ENCODE assay signal across 9 cellular contexts in genomic region chr15:33963831-33964664, GRCh38. TPM values are rescaled to one million over a fixed set of nuclear protein-coding genes. Genes with fewer than 3 reads are reported as not detected.
DNase-seq lines count a peak whose midpoint lies in the region; ATAC-seq and TF ChIP-seq lines count a peak whose summit lies in the region.
"Had no signal": no experiment of that assay in that cellular context is flagged by ENCODE, and none has a peak within 500 bp of the region (broad histone marks: within the 10 kb centered on the region; RNA-seq: fewer than 3 reads in every experiment).

No MANE protein-coding gene starts in this region.

- in situ Hi-C loops in Panc1 (cut with HindIII; ENCODE audit: low pct_unique_long_range_greater_than_20kb, low sequenced_read_pairs), result no loop called here

- H3K9ac ChIP-seq in HCT116 (ENCODE audit: low read length), result no peak overlapping the region
- no peak overlapping the region for H3K9ac ChIP-seq in fibroblast of lung (ENCODE audit: insufficient read depth, low read length)

- H3K36me3 Mint-ChIP-seq in Caco-2 (ENCODE audit: insufficient read depth, unreplicated experiment), result no peaks in the 10 kb centered on the region
- H3K36me3 Mint-ChIP-seq in stimulated activated naive B cell treated with anti-CD40 and anti-IgM and Interleukin-4, amounts not matched to agents 10 μg/mL and 1 μg/mL and 100 μg/mL, for 72 hours, result peaks cover 0 to 5% of the 10 kb centered on the region in 2 donors

- H2AFZ ChIP-seq in HCT116 (ENCODE audit: low read depth, low read length, poor library complexity, severe bottlenecking) (no peak overlapping the region), fibroblast of lung (ENCODE audit: low read length) (no peak overlapping the region)

- DNase-seq in Caco-2, result peak in 1 of 2 experiments; percentile 24
- DNase-seq in HCT116 (ENCODE audit: low read depth, low spot score), result peak; percentile 12
- DNase-seq in Panc1 (ENCODE audit: low read depth, low spot score), result peak; percentile 28
- DNase-seq in fibroblast of lung (ENCODE audit: low read depth in 2 of 2), result peak; percentile 29 to 56
- DNase-seq in stimulated activated naive B cell treated with anti-CD40 and anti-IgM and Interleukin-4, amounts not matched to agents 10 μg/mL and 1 μg/mL and 100 μg/mL, for 72 hours, result no peak
- no peak for DNase-seq in NCI-H1930 (lab: John Stamatoyannopoulos, UW)
- DNase-seq in inferior parietal cortex (ENCODE audit: extremely low spot score), result no peak

- H3K4me2 ChIP-seq in HCT116 (ENCODE audit: low read length) (no peak overlapping the region), fibroblast of lung (ENCODE audit: extremely low read depth, insufficient read depth, low read length) (no peak overlapping the region)

- POLR2A ChIA-PET in Caco-2 (lab: Charles Lee) (no interaction called here), HCT116 (lab: Charles Lee) (no interaction called here), Panc1 (lab: Charles Lee) (no interaction called here)

- H3K36me3 ChIP-seq in Caco-2 (ENCODE audit: control insufficient read depth, insufficient read depth, low read length) (no peaks in the 10 kb centered on the region), HCT116 (ENCODE audit: control insufficient read depth in 1 of 2, insufficient read depth in 2 of 2, low read length in 2 of 2) (no peaks in the 10 kb centered on the region), Panc1 (ENCODE audit: control insufficient read depth, insufficient read depth, low read length) (no peaks in the 10 kb centered on the region), fibroblast of lung (ENCODE audit: control insufficient read depth, insufficient read depth, low read length) (no peaks in the 10 kb centered on the region)

- H3K27me3 Mint-ChIP-seq in Caco-2 (ENCODE audit: insufficient read depth, unreplicated experiment), result no peaks in the 10 kb centered on the region
- no peaks in the 10 kb centered on the region for H3K27me3 Mint-ChIP-seq in stimulated activated naive B cell treated with anti-CD40 and anti-IgM and Interleukin-4, amounts not matched to agents 10 μg/mL and 1 μg/mL and 100 μg/mL, for 72 hours
- H3K27me3 Mint-ChIP-seq: memory B cell had no signal

- H3K9me2 ChIP-seq in HCT116 (ENCODE audit: insufficient read depth), result no peaks in the 10 kb centered on the region

- TF ChIP-seq CTCF in Caco-2 (IDR thresholded peaks at IDR 0.05; ENCODE audit: insufficient read depth in 1 of 2, low read depth in 1 of 2, low read length in 1 of 2, severe bottlenecking in 1 of 2, unreplicated experiment in 1 of 2) (peak; percentile 42 to 63), HCT116 (IDR thresholded peaks at IDR 0.05 in 2 of 3, conservative IDR thresholded peaks at IDR 0.05 in 1 of 3; ENCODE audit: borderline replicate concordance in 1 of 3, insufficient read depth in 1 of 3, low read depth in 2 of 3, low read length in 2 of 3) (peak; percentile 25 to 82 (median 76); a peak in 5 of 6 replicates), Panc1 (IDR thresholded peaks at IDR 0.05) (peak; percentile 75; the same call in 1 of the 2 replicates), fibroblast of lung (conservative IDR thresholded peaks at IDR 0.05 in 1 of 2, IDR thresholded peaks at IDR 0.05 in 1 of 2; ENCODE audit: low read depth in 1 of 2, low read length in 2 of 2) (peak; percentile 73 to 77)

- RAD21 ChIA-PET in HCT116 (lab: Charles Lee; ENCODE audit: low non-redundant PET in 1 of 2, low total read pairs in 2 of 2, uncharacterized antibody in 2 of 2, unreplicated experiment in 2 of 2), result interaction anchor here in 1 of 2 experiments (0.6 kb wide), 1 partner anchor 104 kb away, joined by 3 read pairs; no protein-coding TSS in a partner anchor

- CTCF ChIA-PET in Caco-2 (lab: Charles Lee), result interaction anchor here (0.6 to 1.0 kb wide), 4 partner anchors 205 to 289 kb away, joined by 3 to 7 read pairs (median 4); no protein-coding TSS in a partner anchor
- CTCF ChIA-PET in HCT116 (lab: Charles Lee), result interaction anchor here (0.6 to 1.0 kb wide), 4 partner anchors 13 to 263 kb away, joined by 3 read pairs; no protein-coding TSS in a partner anchor
- CTCF ChIA-PET in Panc1 (lab: Charles Lee), result interaction anchor here (0.7 to 1.0 kb wide), 4 partner anchors 17 to 914 kb away, joined by 3 to 7 read pairs (median 4); no protein-coding TSS in a partner anchor

- no peak for TF ChIP-seq POLR2A in HCT116 (IDR thresholded peaks at IDR 0.05; ENCODE audit: borderline replicate concordance, extremely low read depth, insufficient read depth, insufficient read length)

- H3K27ac Mint-ChIP-seq in Caco-2 (ENCODE audit: unreplicated experiment), result no peak overlapping the region
- H3K27ac Mint-ChIP-seq in stimulated activated naive B cell treated with anti-CD40 and anti-IgM and Interleukin-4, amounts not matched to agents 10 μg/mL and 1 μg/mL and 100 μg/mL, for 72 hours, result no peak overlapping the region
- H3K27ac Mint-ChIP-seq: memory B cell had no signal

- H3K27ac ChIP-seq in HCT116 (ENCODE audit: low read depth, low read length) (no peak overlapping the region), Panc1 (ENCODE audit: low read length) (no peak overlapping the region), fibroblast of lung (ENCODE audit: insufficient read depth, low read length) (no peak overlapping the region)

- no peak overlapping the region for H3K4me3 Mint-ChIP-seq in Caco-2 (ENCODE audit: unreplicated experiment)
- no peak overlapping the region for H3K4me3 Mint-ChIP-seq in stimulated activated naive B cell treated with anti-CD40 and anti-IgM and Interleukin-4, amounts not matched to agents 10 μg/mL and 1 μg/mL and 100 μg/mL, for 72 hours
- H3K4me3 Mint-ChIP-seq: memory B cell had no signal

- H3K4me1 Mint-ChIP-seq in Caco-2 (ENCODE audit: low read depth, unreplicated experiment), result no peaks in the 10 kb centered on the region
- H3K4me1 Mint-ChIP-seq in stimulated activated naive B cell treated with anti-CD40 and anti-IgM and Interleukin-4, amounts not matched to agents 10 μg/mL and 1 μg/mL and 100 μg/mL, for 72 hours, result peaks cover 5 to 9% of the 10 kb centered on the region in 2 donors

- H3K27me3 ChIP-seq in Caco-2 (replicated peaks; ENCODE audit: control insufficient read depth, insufficient read depth, low read length) (no peaks in the 10 kb centered on the region; the same call in 1 of the 2 replicates), HCT116 (ENCODE audit: insufficient read depth, low read length) (no peaks in the 10 kb centered on the region), Panc1 (ENCODE audit: control insufficient read depth, insufficient read depth, low read length) (no peaks in the 10 kb centered on the region), fibroblast of lung (ENCODE audit: control insufficient read depth, insufficient read depth, low read length) (no peaks in the 10 kb centered on the region)

- no peak overlapping the region for H3K4me3 ChIP-seq in Caco-2 (ENCODE audit: low read depth, low read length)
- no peak overlapping the region for H3K4me3 ChIP-seq in HCT116 (replicated peaks in 1 of 2; ENCODE audit: low read depth in 1 of 2, low read length in 2 of 2)
- no peak overlapping the region for H3K4me3 ChIP-seq in Panc1 (ENCODE audit: low read depth in 2 of 2, low read length in 2 of 2)
- H3K4me3 ChIP-seq in fibroblast of lung (replicated peaks in 1 of 4; ENCODE audit: control extremely low read depth in 1 of 4, insufficient read depth in 1 of 4, low read depth in 3 of 4, low read length in 4 of 4), result no peak overlapping the region

- H3K4me1 ChIP-seq in Caco-2 (no peaks in the 10 kb centered on the region), HCT116 (ENCODE audit: control insufficient read depth in 1 of 2, insufficient read depth in 2 of 2, low read length in 2 of 2) (no peaks in the 10 kb centered on the region), Panc1 (ENCODE audit: control insufficient read depth, insufficient read depth, low read length) (no peaks in the 10 kb centered on the region; the same call in 1 of the 2 replicates), fibroblast of lung (ENCODE audit: control insufficient read depth, extremely low read depth, insufficient read depth, low read length) (no peaks in the 10 kb centered on the region)

- peak; percentile 78 for ATAC-seq in HCT116
- ATAC-seq in Panc1, result peak; percentile 82
- peak; percentile 76 to 79 for ATAC-seq in stimulated activated naive B cell treated with anti-CD40 and anti-IgM and Interleukin-4, amounts not matched to agents 10 μg/mL and 1 μg/mL and 100 μg/mL, for 72 hours (replicated peaks)
- no peak for ATAC-seq in GM19467 (IDR thresholded peaks at IDR 0.05; ENCODE audit: unreplicated experiment)

- no peaks in the 10 kb centered on the region for H4K20me1 ChIP-seq in HCT116 (ENCODE audit: insufficient read depth)
- no peaks in the 10 kb centered on the region for H4K20me1 ChIP-seq in fibroblast of lung (ENCODE audit: control insufficient read depth, extremely low read depth, insufficient read depth, low read length)

- peak; percentile 56 for TF ChIP-seq RAD21 in HCT116 (IDR thresholded peaks at IDR 0.05; ENCODE audit: low read depth)

- H3K9me3 ChIP-seq in Caco-2 (no peaks in the 10 kb centered on the region), HCT116 (ENCODE audit: control insufficient read depth in 1 of 2, insufficient read depth in 1 of 2, low read depth in 1 of 2, low read length in 2 of 2) (no peaks in the 10 kb centered on the region), Panc1 (ENCODE audit: control insufficient read depth, insufficient read depth, low read depth, low read length) (no peaks in the 10 kb centered on the region), fibroblast of lung (ENCODE audit: control insufficient read depth, insufficient read depth, low read depth, low read length) (no peaks in the 10 kb centered on the region)

- H3K9me3 Mint-ChIP-seq in Caco-2 (ENCODE audit: unreplicated experiment), result no peaks in the 10 kb centered on the region
- H3K9me3 Mint-ChIP-seq in stimulated activated naive B cell treated with anti-CD40 and anti-IgM and Interleukin-4, amounts not matched to agents 10 μg/mL and 1 μg/mL and 100 μg/mL, for 72 hours, result no peaks in the 10 kb centered on the region
- H3K9me3 Mint-ChIP-seq: memory B cell had no signal

- BruUV-seq in Caco-2 (replicated peaks; lab: Mats Ljungman, UMichigan) (no TSS peak), HCT116 (replicated peaks; lab: Mats Ljungman, UMichigan) (no TSS peak), Panc1 (replicated peaks; lab: Mats Ljungman, UMichigan) (no TSS peak)

- H3K79me2 ChIP-seq in HCT116 (ENCODE audit: insufficient read depth, low read length), result no peaks in the 10 kb centered on the region
- no peaks in the 10 kb centered on the region for H3K79me2 ChIP-seq in fibroblast of lung (ENCODE audit: control insufficient read depth, insufficient read depth, low read length)

- intact Hi-C loops in Caco-2 (cut with micrococcal nuclease; ENCODE audit: unreplicated experiment) (loop anchor here (1.0 kb wide), 1 partner anchor 229 kb away; no protein-coding TSS in a partner anchor), HCT116 (cut with micrococcal nuclease) (loop anchor here (1.0 kb wide), 1 partner anchor 229 kb away; no protein-coding TSS in a partner anchor), Panc1 (cut with micrococcal nuclease; ENCODE audit: unreplicated experiment) (no loop called here)

RNA-seq across cellular contexts. Expression of gene CHRM5, which starts 4.2 kb away (rescaled TPM):
- not detected in 2 replicates for total RNA-seq in Caco-2 (2022)
- not detected for total RNA-seq in HCT116 (2021; ENCODE audit: unreplicated experiment)
- not detected in 2 replicates for polyA plus RNA-seq in HCT116 (2012)
- total RNA-seq in Panc1 (2021; ENCODE audit: unreplicated experiment), result not detected
- polyA plus RNA-seq in Panc1 (2012; ENCODE audit: insufficient read length), result not detected
- total RNA-seq in fibroblast of lung, result not detected in 2 replicates
- 0.01 and 0.03 TPM in 2 replicates for polyA plus RNA-seq in fibroblast of lung
- 0.03 TPM in 1 of 2 replicates, not detected in the other for polyA plus RNA-seq in fibroblast of lung (2012)
- not detected in 2 replicates for polyA minus RNA-seq in fibroblast of lung (ENCODE audit: low replicate concordance)

Comparison
In these comparisons a context has a peak if more than half of its experiments do, and no peak if none do; other contexts are left out.
1. DNase-seq: peak in HCT116 (single experiment), Panc1 (single experiment) and fibroblast of lung (2 of 2); none in stimulated activated naive B cell treated with anti-CD40 and anti-IgM and Interleukin-4, amounts not matched to agents 10 μg/mL and 1 μg/mL and 100 μg/mL, for 72 hours (single experiment), NCI-H1930 (0 of 2) and inferior parietal cortex (single experiment).
2. Peak in every context shown above with its lines, with median percentiles within 50 percentile points of each other: CTCF ChIP-seq.